Comparison of ENCODE assay signal across 8 cellular contexts in genomic region chr6:11537229-11538048, GRCh38. TPM values are rescaled to one million over a fixed set of nuclear protein-coding genes. Genes with fewer than 3 reads are reported as not detected.
DNase-seq lines count a peak whose midpoint lies in the region; ATAC-seq, FAIRE-seq and TF ChIP-seq lines count a peak whose summit lies in the region.

Gene TMEM170B (plus strand): TSS chr6:11537749. CDS start chr6:11538278, 529 bp downstream.

- no peaks in the 10 kb centered on the region for H3K36me3 ChIP-seq in HUES6 (ENCODE audit: control insufficient read depth, insufficient read depth, low read length)
- H3K36me3 ChIP-seq in NT2/D1 (ENCODE audit: insufficient read depth, insufficient read length, low read length): no peaks in the 10 kb centered on the region
- no peaks in the 10 kb centered on the region for H3K36me3 ChIP-seq in endodermal cell (ENCODE audit: control insufficient read depth, insufficient read depth, low read length)

- peak within 1 kb of the TSS; percentile 64 for H3K4me3 Mint-ChIP-seq in endodermal cell

- no peak for FAIRE-seq in D721Med (lab: Jason Lieb, UNC)

- H3K4me1 ChIP-seq in HUES6 (ENCODE audit: control insufficient read depth, insufficient read depth, low read length) (no peaks in the 10 kb centered on the region), NT2/D1 (ENCODE audit: insufficient read depth, insufficient read length) (no peaks in the 10 kb centered on the region), endodermal cell (ENCODE audit: control insufficient read depth, insufficient read depth, low read length) (no peaks in the 10 kb centered on the region)

- peak within 1 kb of the TSS; percentile 54 for H3K9ac ChIP-seq in HUES6 (ENCODE audit: low read length)
- H3K9ac ChIP-seq in NT2/D1 (ENCODE audit: insufficient read length, low read depth): peak within 1 kb of the TSS; percentile 76
- H3K9ac ChIP-seq in endodermal cell (ENCODE audit: extremely low read depth, low read length, poor library complexity, severe bottlenecking): no peak within 1 kb of the TSS

- 0% methylated on average over 18 to 110 of the region's 110 CpGs for WGBS in endodermal cell (ENCODE audit: insufficient coverage in 1 of 2, insufficient read length in 1 of 2), 2 experiments

- H3K4me3 ChIP-seq in HUES6 (ENCODE audit: low read depth, low read length) (peak within 1 kb of the TSS; percentile 92), NT2/D1 (ENCODE audit: insufficient read length, low read depth) (peak within 1 kb of the TSS; percentile 76), endodermal cell (ENCODE audit: low read length) (peak within 1 kb of the TSS; percentile 83)

- DNase-seq in D721Med (ENCODE audit: insufficient read length, low spot score): peak; percentile 84
- DNase-seq in NT2/D1 (ENCODE audit: low read depth, low spot score): peak; percentile 57
- DNase-seq in activated CD8-positive, alpha-beta memory T cell treated with anti-CD3 and anti-CD28 coated beads, Interleukin-2, amount 50 U/mL, for 4 hours: peak; percentile 98
- peak; percentile 95 for DNase-seq in endodermal cell
- DNase-seq in middle frontal gyrus (ENCODE audit: extremely low spot score, low spot score): peak; percentile 94
- peak; percentile 94 to 96 for DNase-seq in stimulated activated CD8-positive, alpha-beta memory T cell treated with anti-CD3 and anti-CD28 coated beads, Interleukin-2, amount 100 ng/mL, for 1 hour (ENCODE audit: low read depth in 2 of 2)

- no peak for TF ChIP-seq CTCF in D721Med (IDR thresholded peaks at IDR 0.05; ENCODE audit: insufficient read depth, missing control alignments)
- no peak for TF ChIP-seq CTCF in endodermal cell (conservative IDR thresholded peaks at IDR 0.05)

- no peaks in the 10 kb centered on the region for H3K36me3 Mint-ChIP-seq in endodermal cell (ENCODE audit: low read depth)

- peaks cover 15% of the 10 kb centered on the region for H3K4me1 Mint-ChIP-seq in endodermal cell

- H3K27ac ChIP-seq in HUES6 (ENCODE audit: low read depth, low read length) (no peak within 1 kb of the TSS), endodermal cell (ENCODE audit: low read depth, low read length) (peak within 1 kb of the TSS; percentile 77)

- peak; percentile 96 for ATAC-seq in GM21515 (IDR thresholded peaks at IDR 0.05; ENCODE audit: unreplicated experiment)

- H3K9me3 ChIP-seq in HUES6 (ENCODE audit: control insufficient read depth, insufficient read depth, low read depth, low read length): no peaks in the 10 kb centered on the region
- H3K9me3 ChIP-seq in NT2/D1 (ENCODE audit: insufficient read depth, low read length): no peaks in the 10 kb centered on the region
- H3K9me3 ChIP-seq in endodermal cell (ENCODE audit: control insufficient read depth, low read length): no peaks in the 10 kb centered on the region

- H3K27ac Mint-ChIP-seq in endodermal cell: no peak within 1 kb of the TSS

- H3K27me3 Mint-ChIP-seq in endodermal cell (ENCODE audit: insufficient read depth): peaks cover 62% of the 10 kb centered on the region

- peaks cover 29% of the 10 kb centered on the region for H3K27me3 ChIP-seq in HUES6 (ENCODE audit: control insufficient read depth, insufficient read depth, low read length)
- H3K27me3 ChIP-seq in NT2/D1 (ENCODE audit: insufficient read depth, insufficient read length): peaks cover 33% of the 10 kb centered on the region
- H3K27me3 ChIP-seq in endodermal cell (ENCODE audit: control insufficient read depth, insufficient read depth, low read length, poor library complexity, severe bottlenecking): peaks cover 41% of the 10 kb centered on the region

- no peaks in the 10 kb centered on the region for H3K9me3 Mint-ChIP-seq in endodermal cell

RNA-seq across cellular contexts. Expression of gene TMEM170B, which starts in this region (rescaled TPM):
- total RNA-seq in endodermal cell: 1 to 10 TPM; 2.3 to 5.3 TPM
- polyA plus RNA-seq in endodermal cell (2013, experiment 1 of 2): 14.2 TPM
- polyA plus RNA-seq in endodermal cell (2013, experiment 2 of 2): 16.5 TPM
